In the genomic region with DNA sequence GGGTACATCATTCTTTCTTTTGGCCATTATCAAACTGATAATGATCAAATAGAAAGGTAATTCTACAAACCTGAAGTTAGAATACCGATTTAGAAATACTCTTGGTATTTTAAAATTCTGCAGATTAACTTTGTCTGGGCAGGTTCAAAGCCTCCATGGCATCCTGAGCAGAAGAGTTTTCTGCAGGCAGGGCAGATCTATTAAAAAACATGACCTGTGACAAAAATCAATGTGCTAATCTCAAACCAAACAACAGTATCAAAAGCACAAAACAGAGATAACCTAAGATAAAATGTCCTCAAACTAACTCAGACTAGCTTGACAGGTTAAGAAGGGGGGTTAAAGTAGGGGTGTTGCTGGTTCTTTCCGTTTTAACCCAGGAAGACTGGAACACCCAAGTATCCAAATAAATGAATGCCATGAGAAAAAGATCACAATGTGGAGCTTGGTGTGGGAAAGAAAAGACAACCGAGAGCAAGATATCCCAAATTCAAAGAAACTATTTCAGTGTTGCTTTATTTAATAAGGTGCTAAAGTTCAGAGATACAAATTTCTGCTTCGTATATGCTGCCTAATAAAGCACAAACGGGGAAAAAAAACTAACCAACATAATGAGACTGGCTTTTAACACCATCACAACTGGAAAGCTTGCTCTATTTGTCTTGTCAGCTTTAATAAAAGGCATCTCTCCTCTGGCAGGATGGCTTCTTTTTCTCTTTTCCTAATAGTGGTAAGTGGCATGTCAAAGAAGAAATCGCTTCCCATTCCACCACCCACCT, we compare ENCODE assay signal across 1 cellular context.
TF ChIP-seq lines count a peak whose summit lies in the region.

No MANE protein-coding gene starts in this region.

TF ChIP-seq in WTC11, 78 proteins besides CTCF, POLR2A, EP300 and RAD21 (continued from another document):
- TF ChIP-seq MLX (CRISPR knock-in tag; IDR thresholded peaks at IDR 0.05), result no peak
- TF ChIP-seq, protein P1, sequence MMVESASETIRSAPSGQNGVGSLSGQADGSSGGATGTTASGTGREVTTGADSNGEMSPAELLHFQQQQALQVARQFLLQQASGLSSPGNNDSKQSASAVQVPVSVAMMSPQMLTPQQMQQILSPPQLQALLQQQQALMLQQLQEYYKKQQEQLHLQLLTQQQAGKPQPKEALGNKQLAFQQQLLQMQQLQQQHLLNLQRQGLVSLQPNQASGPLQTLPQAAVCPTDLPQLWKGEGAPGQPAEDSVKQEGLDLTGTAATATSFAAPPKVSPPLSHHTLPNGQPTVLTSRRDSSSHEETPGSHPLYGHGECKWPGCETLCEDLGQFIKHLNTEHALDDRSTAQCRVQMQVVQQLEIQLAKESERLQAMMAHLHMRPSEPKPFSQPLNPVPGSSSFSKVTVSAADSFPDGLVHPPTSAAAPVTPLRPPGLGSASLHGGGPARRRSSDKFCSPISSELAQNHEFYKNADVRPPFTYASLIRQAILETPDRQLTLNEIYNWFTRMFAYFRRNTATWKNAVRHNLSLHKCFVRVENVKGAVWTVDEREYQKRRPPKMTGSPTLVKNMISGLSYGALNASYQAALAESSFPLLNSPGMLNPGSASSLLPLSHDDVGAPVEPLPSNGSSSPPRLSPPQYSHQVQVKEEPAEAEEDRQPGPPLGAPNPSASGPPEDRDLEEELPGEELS (CRISPR knock-in tag; IDR thresholded peaks at IDR 0.05), result no peak
- no peak for TF ChIP-seq ZBTB43 (CRISPR knock-in tag; IDR thresholded peaks at IDR 0.05)
- TF ChIP-seq, protein P2, sequence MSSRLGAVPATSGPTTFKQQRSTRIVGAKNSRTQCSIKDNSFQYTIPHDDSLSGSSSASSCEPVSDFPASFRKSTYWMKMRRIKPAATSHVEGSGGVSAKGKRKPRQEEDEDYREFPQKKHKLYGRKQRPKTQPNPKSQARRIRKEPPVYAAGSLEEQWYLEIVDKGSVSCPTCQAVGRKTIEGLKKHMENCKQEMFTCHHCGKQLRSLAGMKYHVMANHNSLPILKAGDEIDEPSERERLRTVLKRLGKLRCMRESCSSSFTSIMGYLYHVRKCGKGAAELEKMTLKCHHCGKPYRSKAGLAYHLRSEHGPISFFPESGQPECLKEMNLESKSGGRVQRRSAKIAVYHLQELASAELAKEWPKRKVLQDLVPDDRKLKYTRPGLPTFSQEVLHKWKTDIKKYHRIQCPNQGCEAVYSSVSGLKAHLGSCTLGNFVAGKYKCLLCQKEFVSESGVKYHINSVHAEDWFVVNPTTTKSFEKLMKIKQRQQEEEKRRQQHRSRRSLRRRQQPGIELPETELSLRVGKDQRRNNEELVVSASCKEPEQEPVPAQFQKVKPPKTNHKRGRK (CRISPR knock-in tag; IDR thresholded peaks at IDR 0.05; ENCODE audit: borderline replicate concordance), result no peak
- no peak for TF ChIP-seq STAT6 (CRISPR knock-in tag; conservative IDR thresholded peaks at IDR 0.05; ENCODE audit: low read depth)
- TF ChIP-seq, protein P3, sequence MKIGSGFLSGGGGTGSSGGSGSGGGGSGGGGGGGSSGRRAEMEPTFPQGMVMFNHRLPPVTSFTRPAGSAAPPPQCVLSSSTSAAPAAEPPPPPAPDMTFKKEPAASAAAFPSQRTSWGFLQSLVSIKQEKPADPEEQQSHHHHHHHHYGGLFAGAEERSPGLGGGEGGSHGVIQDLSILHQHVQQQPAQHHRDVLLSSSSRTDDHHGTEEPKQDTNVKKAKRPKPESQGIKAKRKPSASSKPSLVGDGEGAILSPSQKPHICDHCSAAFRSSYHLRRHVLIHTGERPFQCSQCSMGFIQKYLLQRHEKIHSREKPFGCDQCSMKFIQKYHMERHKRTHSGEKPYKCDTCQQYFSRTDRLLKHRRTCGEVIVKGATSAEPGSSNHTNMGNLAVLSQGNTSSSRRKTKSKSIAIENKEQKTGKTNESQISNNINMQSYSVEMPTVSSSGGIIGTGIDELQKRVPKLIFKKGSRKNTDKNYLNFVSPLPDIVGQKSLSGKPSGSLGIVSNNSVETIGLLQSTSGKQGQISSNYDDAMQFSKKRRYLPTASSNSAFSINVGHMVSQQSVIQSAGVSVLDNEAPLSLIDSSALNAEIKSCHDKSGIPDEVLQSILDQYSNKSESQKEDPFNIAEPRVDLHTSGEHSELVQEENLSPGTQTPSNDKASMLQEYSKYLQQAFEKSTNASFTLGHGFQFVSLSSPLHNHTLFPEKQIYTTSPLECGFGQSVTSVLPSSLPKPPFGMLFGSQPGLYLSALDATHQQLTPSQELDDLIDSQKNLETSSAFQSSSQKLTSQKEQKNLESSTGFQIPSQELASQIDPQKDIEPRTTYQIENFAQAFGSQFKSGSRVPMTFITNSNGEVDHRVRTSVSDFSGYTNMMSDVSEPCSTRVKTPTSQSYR (CRISPR knock-in tag; IDR thresholded peaks at IDR 0.05), result no peak
- TF ChIP-seq ATF3 (CRISPR knock-in tag; conservative IDR thresholded peaks at IDR 0.05), result no peak
- no peak for TF ChIP-seq JAZF1 (CRISPR knock-in tag; IDR thresholded peaks at IDR 0.05)
- no peak for TF ChIP-seq E2F1 (CRISPR knock-in tag; IDR thresholded peaks at IDR 0.05)
- no peak for TF ChIP-seq ZNF232 (CRISPR knock-in tag; IDR thresholded peaks at IDR 0.05)
- no peak for TF ChIP-seq ZNF263 (CRISPR knock-in tag; IDR thresholded peaks at IDR 0.05; ENCODE audit: low read depth)
- TF ChIP-seq GABPB1 (CRISPR knock-in tag; IDR thresholded peaks at IDR 0.05), result no peak
- no peak for TF ChIP-seq SOX15 (CRISPR knock-in tag; IDR thresholded peaks at IDR 0.05)
TF ChIP-seq in WTC11: peak in this region for 0.
